ENCODE assay signal across 16 cellular contexts in the genomic region with DNA sequence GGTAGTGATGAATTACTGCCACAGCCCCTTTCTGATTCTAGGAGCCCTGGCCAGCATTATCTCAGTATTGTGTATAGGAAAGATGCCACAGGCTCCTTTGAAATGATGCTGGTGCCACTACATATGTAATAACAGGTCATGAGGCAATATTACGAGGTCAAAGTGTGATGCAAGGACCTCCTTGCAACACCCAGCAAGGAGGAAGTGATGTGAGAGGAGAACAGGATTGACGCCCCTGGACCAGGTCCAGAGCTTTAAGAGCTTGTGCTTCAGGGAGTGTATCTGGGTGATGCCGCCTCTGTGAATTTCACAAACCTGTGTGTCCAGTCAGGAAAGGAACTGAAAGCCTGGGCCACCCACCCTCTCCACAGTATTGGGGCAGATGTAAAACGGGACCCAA.
A peak's percentile ranks its signal among the peaks of the same experiment; 100 is the strongest.
DNase-seq lines count a peak whose midpoint lies in the region; ATAC-seq and TF ChIP-seq lines count a peak whose summit lies in the region.
"Had no signal": no experiment of that assay in that cellular context is flagged by ENCODE, and none has a peak within 500 bp of the region (broad histone marks: within the 10 kb centered on the region; RNA-seq: fewer than 3 reads in every experiment).

No MANE protein-coding gene starts in this region.

- no peaks in the 10 kb centered on the region for H3K9me2 ChIP-seq in hepatocyte (replicated peaks; ENCODE audit: insufficient read depth)

- 19 to 44% methylated on average over 4 of the region's 4 CpGs for WGBS in lung, 2 donors
- 80% methylated on average over 4 of the region's 4 CpGs for WGBS in hepatocyte (ENCODE audit: low lambda C conversion rate, missing lambda C conversion rate)

- no peaks in the 10 kb centered on the region for H3K79me2 ChIP-seq in hepatocyte

- TF ChIP-seq CTCF in VCaP (conservative IDR thresholded peaks at IDR 0.05), result no peak
- no peak for TF ChIP-seq CTCF in lung (IDR thresholded peaks at IDR 0.05; ENCODE audit: control extremely low read depth, extremely low read depth)
- no peak for TF ChIP-seq CTCF in hepatocyte (IDR thresholded peaks at IDR 0.05; ENCODE audit: poor library complexity)

- H3K4me1 ChIP-seq in lung (ENCODE audit: control insufficient read depth in 2 of 2, insufficient read depth in 2 of 2, low read length in 2 of 2) (peaks cover 0 to 3% of the 10 kb centered on the region in 2 donors), hepatocyte (ENCODE audit: insufficient read depth) (no peaks in the 10 kb centered on the region)
- H3K4me1 ChIP-seq: heart left ventricle had no signal

- H3K27me3 ChIP-seq in lung (ENCODE audit: control insufficient read depth, insufficient read depth) (peaks cover 6% of the 10 kb centered on the region), hepatocyte (no peaks in the 10 kb centered on the region)
- H3K27me3 ChIP-seq: heart left ventricle had no signal

- DNase-seq in DMS153 (lab: John Stamatoyannopoulos, UW) (peak; percentile 75), NCI-H1092 (lab: John Stamatoyannopoulos, UW) (peak; percentile 55), lung (ENCODE audit: low spot score) (peak; percentile 72), 8988T (no peak), DMS79 treated with DMSO at 0.1 percent for 48 hours (lab: John Stamatoyannopoulos, UW) (no peak), hepatocyte (ENCODE audit: low spot score) (no peak)
- DNase-seq: activated CD4-positive, alpha-beta T cell treated with anti-CD3 and anti-CD28 coated beads, Interleukin-2, amount 10 ng/mL, durations not matched to agents 24 days and 14 days; activated T-cell treated with anti-CD3 and anti-CD28 coated beads, Interleukin-2, amount 50 U/mL, for 24 hours; EL; heart left ventricle; kidney glomerular epithelial cell; naive B cell; NCI-H2227 treated with DMSO at 0.1 percent for 48 hours had no signal

- ATAC-seq in lung (ENCODE audit: insufficient read depth, low FRiP score) (peak; percentile 51), HG02938 (IDR thresholded peaks at IDR 0.05; ENCODE audit: unreplicated experiment) (no peak)
- ATAC-seq: GM12878 had no signal

- H3K27ac ChIP-seq in VCaP, result peak overlapping the region; percentile 68
- H3K27ac ChIP-seq in lung (ENCODE audit: low read depth in 1 of 2, low read length in 1 of 2), result peak overlapping the region in 1 of 2 donors; percentile 16
- H3K27ac ChIP-seq in hepatocyte, result no peak overlapping the region
- H3K27ac ChIP-seq: heart left ventricle had no signal

- H3K36me3 ChIP-seq in lung (ENCODE audit: control insufficient read depth in 2 of 2, insufficient read depth in 2 of 2, low read length in 2 of 2) (no peaks in the 10 kb centered on the region), hepatocyte (replicated peaks; ENCODE audit: insufficient read depth, low read depth) (no peaks in the 10 kb centered on the region)
- H3K36me3 ChIP-seq: heart left ventricle had no signal

- no peak overlapping the region for H3K4me2 ChIP-seq in hepatocyte

- H2AFZ ChIP-seq in hepatocyte, result no peak overlapping the region

- H3K9me3 ChIP-seq in lung (ENCODE audit: control insufficient read depth in 2 of 2, insufficient read depth in 1 of 2, low read length in 1 of 2) (peaks cover 0 to 12% of the 10 kb centered on the region in 2 donors), hepatocyte (ENCODE audit: low read depth) (no peaks in the 10 kb centered on the region)

- H4K20me1 ChIP-seq in hepatocyte (ENCODE audit: insufficient read depth, poor library complexity, severe bottlenecking), result no peaks in the 10 kb centered on the region

- H3K4me3 ChIP-seq in lung, result no peak overlapping the region
- no peak overlapping the region for H3K4me3 ChIP-seq in hepatocyte
- H3K4me3 ChIP-seq: GM12878, heart left ventricle had no signal

Comparison
In these comparisons a context has a peak if more than half of its experiments do, and no peak if none do; other contexts are left out.
1. DNase-seq: peak in DMS153 (single experiment), NCI-H1092 (single experiment) and lung (single experiment); none in 8988T (single experiment), DMS79 treated with DMSO at 0.1 percent for 48 hours (single experiment) and hepatocyte (single experiment).